In genomic region chr17:64506576-64507417, GRCh38 we compare ENCODE assay signal across 8 cellular contexts. TPM values are rescaled to one million over a fixed set of nuclear protein-coding genes. Genes with fewer than 3 reads are reported as not detected.
DNase-seq lines count a peak whose midpoint lies in the region; ATAC-seq and TF ChIP-seq lines count a peak whose summit lies in the region.

CEP95 (plus strand) TSS chr17:64506977; CDS start chr17:64507098, 121 bp downstream.

- TF ChIP-seq POLR2A in Peyer's patch (IDR thresholded peaks at IDR 0.05) (peak; percentile 71 to 75), esophagus muscularis mucosa (IDR thresholded peaks at IDR 0.05; ENCODE audit: low read depth) (peak; percentile 71)

- H3K4me3 ChIP-seq in Peyer's patch (peak within 1 kb of the TSS; percentile 68 to 96 (median 86)), esophagus muscularis mucosa (peak within 1 kb of the TSS; percentile 77 to 94 (median 90))

- H3K9me3 Mint-ChIP-seq in naive thymus-derived CD8-positive, alpha-beta T cell: peaks cover 0 to 6% (median 0%) of the 10 kb centered on the region in 9 donors

- H3K27ac ChIP-seq in KOPT-K1 (ENCODE audit: low read depth, low read length, poor library complexity, severe bottlenecking): peak within 1 kb of the TSS; percentile 100
- peak within 1 kb of the TSS; percentile 98 to 100 (median 99) for H3K27ac ChIP-seq in Peyer's patch
- peak within 1 kb of the TSS; percentile 99 to 100 (median 99) for H3K27ac ChIP-seq in esophagus muscularis mucosa (replicated peaks in 1 of 4)

- H3K36me3 ChIP-seq in KOPT-K1 (ENCODE audit: insufficient read depth, low read length): peaks cover 73% of the 10 kb centered on the region
- H3K36me3 ChIP-seq in Peyer's patch: peaks cover 0 to 56% (median 3%) of the 10 kb centered on the region in 3 donors
- peaks cover 36 to 61% (median 54%) of the 10 kb centered on the region in 4 donors for H3K36me3 ChIP-seq in esophagus muscularis mucosa

- H3K9me3 ChIP-seq in KOPT-K1 (ENCODE audit: insufficient read depth, low read length, poor library complexity, severe bottlenecking) (no peaks in the 10 kb centered on the region), Peyer's patch (no peaks in the 10 kb centered on the region), esophagus muscularis mucosa (no peaks in the 10 kb centered on the region)

- H3K4me1 ChIP-seq in Peyer's patch: peaks cover 0 to 46% (median 2%) of the 10 kb centered on the region in 4 donors
- peaks cover 51 to 65% (median 54%) of the 10 kb centered on the region in 4 donors for H3K4me1 ChIP-seq in esophagus muscularis mucosa

- peaks cover 23 to 79% (median 41%) of the 10 kb centered on the region in 3 donors for H3K36me3 Mint-ChIP-seq in naive thymus-derived CD8-positive, alpha-beta T cell

- peak; percentile 63 for ATAC-seq in GM21723 (IDR thresholded peaks at IDR 0.05; ENCODE audit: unreplicated experiment)
- peak; percentile 60 to 70 for ATAC-seq in naive thymus-derived CD8-positive, alpha-beta T cell

- peaks cover 0 to 6% (median 0%) of the 10 kb centered on the region in 5 donors for H3K27me3 Mint-ChIP-seq in naive thymus-derived CD8-positive, alpha-beta T cell

- no peak for TF ChIP-seq EP300 in esophagus muscularis mucosa (IDR thresholded peaks at IDR 0.05)

- TF ChIP-seq CTCF in Peyer's patch (IDR thresholded peaks at IDR 0.05) (no peak), esophagus muscularis mucosa (IDR thresholded peaks at IDR 0.05) (peak in 1 of 3 experiments; percentile 4)

- intact Hi-C loops in esophagus muscularis mucosa (cut with DNase I): no loop called here

- WGBS in esophagus muscularis mucosa: 1% methylated on average over 39 of the region's 77 CpGs

- POLR2A ChIA-PET in naive thymus-derived CD8-positive, alpha-beta T cell (lab: Charles Lee): interaction anchor here (0.6 to 4.9 kb wide), 53 partner anchors 9 to 976 kb away, joined by 3 to 233 read pairs (median 5); partner anchors contain the start of genes CCDC47, DDX42, ERN1 and ICAM2

- peak within 1 kb of the TSS; percentile 98 to 100 (median 100) for H3K4me3 Mint-ChIP-seq in naive thymus-derived CD8-positive, alpha-beta T cell

- H3K27me3 ChIP-seq in Peyer's patch (no peaks in the 10 kb centered on the region), esophagus muscularis mucosa (no peaks in the 10 kb centered on the region)

- peak within 1 kb of the TSS; percentile 99 to 100 (median 100) for H3K27ac Mint-ChIP-seq in naive thymus-derived CD8-positive, alpha-beta T cell

- H3K4me1 Mint-ChIP-seq in naive thymus-derived CD8-positive, alpha-beta T cell: peaks cover 30 to 81% (median 57%) of the 10 kb centered on the region in 4 donors

- peak; percentile 88 for DNase-seq in DMS53 treated with DMSO at 0.1 percent for 48 hours (lab: John Stamatoyannopoulos, UW; ENCODE audit: unreplicated experiment)
- DNase-seq in Peyer's patch: peak; percentile 92 to 98 (median 96)
- peak; percentile 95 to 97 for DNase-seq in activated T-cell treated with anti-CD3 and anti-CD28 coated beads, Interleukin-2, amount 50 U/mL, for 48 hours
- peak; percentile 98 for DNase-seq in esophagus muscularis mucosa (ENCODE audit: extremely low spot score)
- peak; percentile 88 to 99 (median 96) for DNase-seq in naive thymus-derived CD8-positive, alpha-beta T cell
- peak; percentile 72 to 100 (median 94) for DNase-seq in stimulated activated naive CD4-positive, alpha-beta T cell (lab: John Stamatoyannopoulos, UW)

RNA-seq across cellular contexts. Expression of gene CEP95, which starts in this region (rescaled TPM):
- total RNA-seq in Peyer's patch (100 to 1,000 TPM in 1 of 4 donors, 10 to 100 TPM in 3; 51.1 to 187 (median 79.4) TPM), esophagus muscularis mucosa (10 to 100 TPM; 24.6 to 39.5 (median 34.8) TPM)
- total RNA-seq in naive thymus-derived CD8-positive, alpha-beta T cell: 100 to 1,000 TPM; 143 to 153 TPM
- 10 to 100 TPM in 1 of 3 donors, 1 to 10 TPM in 2; 8.6 to 20.1 (median 9.0) TPM for polyA plus RNA-seq in naive thymus-derived CD8-positive, alpha-beta T cell

Comparison
In these comparisons a context has a peak if more than half of its experiments do, and no peak if none do; other contexts are left out.
1. Peak in every context shown above with its lines: DNase-seq, ATAC-seq, H3K4me3 ChIP-seq and H3K27ac ChIP-seq.